9 cellular contexts compared by ENCODE assay signal in the genomic region with DNA sequence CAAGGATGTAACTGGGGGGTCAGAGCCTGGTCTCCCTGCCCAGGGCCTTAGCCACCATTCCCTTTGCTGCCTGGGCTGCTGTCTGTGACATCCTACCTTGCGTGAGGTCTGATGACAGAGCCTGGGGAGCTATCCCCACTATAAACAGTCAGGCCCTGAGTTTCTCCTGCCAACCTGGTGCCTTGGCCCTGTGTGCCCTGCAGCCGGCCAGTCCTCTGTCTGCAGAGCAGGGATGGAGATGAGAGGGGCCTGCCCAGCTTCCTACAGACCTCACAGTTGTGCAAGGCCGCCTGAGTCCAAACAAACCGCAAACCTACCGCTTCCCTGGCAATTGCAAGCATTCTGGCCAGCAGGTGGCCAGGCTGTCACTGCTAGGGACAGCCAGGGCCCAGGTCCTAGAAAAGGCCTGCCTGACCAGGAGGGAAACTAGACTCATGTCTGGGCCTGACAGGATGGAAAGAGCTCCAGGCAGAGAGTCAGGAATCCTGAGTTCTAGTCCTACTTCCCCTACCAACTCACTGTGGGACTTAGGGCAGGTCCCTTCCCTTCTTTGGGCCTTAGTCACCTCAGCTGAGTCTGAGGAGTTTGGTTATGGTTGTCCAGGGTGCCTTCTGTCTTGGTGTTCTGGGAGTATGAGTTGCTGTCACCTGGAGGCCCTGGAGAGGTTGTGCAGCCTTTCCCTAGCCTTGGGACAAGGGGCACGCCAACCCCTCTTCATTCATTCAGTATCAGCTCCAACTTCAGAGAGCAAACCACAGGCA.
DNase-seq lines count a peak whose midpoint lies in the region; ATAC-seq and TF ChIP-seq lines count a peak whose summit lies in the region.
"Had no signal": no experiment of that assay in that cellular context is flagged by ENCODE, and none has a peak within 500 bp of the region (broad histone marks: within the 10 kb centered on the region; RNA-seq: fewer than 3 reads in every experiment).

No MANE protein-coding gene starts in this region.

- H3K36me3 ChIP-seq in right atrium auricular region (no peaks in the 10 kb centered on the region), adipocyte (ENCODE audit: control insufficient read depth, insufficient read depth, low read length, severe bottlenecking) (no peaks in the 10 kb centered on the region), uterus (no peaks in the 10 kb centered on the region), tibial nerve (no peaks in the 10 kb centered on the region)
- H3K36me3 ChIP-seq in CD8-positive, alpha-beta T cell (ENCODE audit: insufficient read depth, low read length), result no peaks in the 10 kb centered on the region

- POLR2A ChIA-PET in CD8-positive, alpha-beta T cell (lab: Charles Lee), result no interaction called here

- H3K27me3 ChIP-seq in right atrium auricular region (no peaks in the 10 kb centered on the region), adipocyte (replicated peaks; ENCODE audit: control insufficient read depth, insufficient read depth, low read length) (peaks cover 20% of the 10 kb centered on the region), uterus (no peaks in the 10 kb centered on the region), tibial nerve (no peaks in the 10 kb centered on the region)
- no peaks in the 10 kb centered on the region for H3K27me3 ChIP-seq in CD8-positive, alpha-beta T cell (ENCODE audit: insufficient read depth, low read length)

- DNase-seq in Right ventricle myocardium superior (peak; percentile 51), right atrium auricular region (ENCODE audit: low spot score) (no peak), adipocyte (ENCODE audit: low read depth) (peak; percentile 26), iris pigment epithelial cell (ENCODE audit: low read depth) (peak; percentile 44), uterus (no peak), tibial nerve (ENCODE audit: low spot score in 2 of 2) (no peak)
- DNase-seq in CD8-positive, alpha-beta T cell, result no peak
- DNase-seq: stimulated activated CD4-positive, alpha-beta T cell treated with anti-CD3 and anti-CD28 coated beads, Interleukin-12 subunit alpha, Interleukin-12 subunit beta, amount 100 ng/mL, for 4 hours had no signal

- no peak overlapping the region for H3K9ac ChIP-seq in adipocyte (ENCODE audit: low read length)

- WGBS in tibial nerve, 2 donors, result 70 to 92% methylated on average over 6 of the region's 6 CpGs

- H3K9me3 ChIP-seq in right atrium auricular region, result no peaks in the 10 kb centered on the region
- H3K9me3 ChIP-seq in adipocyte (ENCODE audit: control insufficient read depth, low read length), result no peaks in the 10 kb centered on the region
- H3K9me3 ChIP-seq in uterus, result no peaks in the 10 kb centered on the region
- no peaks in the 10 kb centered on the region for H3K9me3 ChIP-seq in tibial nerve
- H3K9me3 ChIP-seq in CD8-positive, alpha-beta T cell (ENCODE audit: low read length), result no peaks in the 10 kb centered on the region

- peak in 1 of 2 donors; percentile 60 for TF ChIP-seq CTCF in right atrium auricular region (IDR thresholded peaks at IDR 0.05)
- TF ChIP-seq CTCF in uterus (IDR thresholded peaks at IDR 0.05), result peak in 3 of 4 experiments; percentile 8 to 20 (median 12)
- TF ChIP-seq CTCF in tibial nerve (IDR thresholded peaks at IDR 0.05), result peak in 1 of 5 experiments; percentile 8
- no peak for TF ChIP-seq CTCF in CD8-positive, alpha-beta T cell (IDR thresholded peaks at IDR 0.05)

- H3K4me1 ChIP-seq in right atrium auricular region, result no peaks in the 10 kb centered on the region
- H3K4me1 ChIP-seq in adipocyte (ENCODE audit: control insufficient read depth, insufficient read depth, low read length), result peaks cover 16% of the 10 kb centered on the region
- H3K4me1 ChIP-seq in uterus, result no peaks in the 10 kb centered on the region
- H3K4me1 ChIP-seq in tibial nerve, result no peaks in the 10 kb centered on the region
- no peaks in the 10 kb centered on the region for H3K4me1 ChIP-seq in CD8-positive, alpha-beta T cell (ENCODE audit: insufficient read depth, low read length)

- TF ChIP-seq POLR2A in uterus (IDR thresholded peaks at IDR 0.05) (no peak), tibial nerve (IDR thresholded peaks at IDR 0.05) (no peak)

- peak; percentile 75 for ATAC-seq in Right ventricle myocardium superior (ENCODE audit: poor library complexity)
- no peak for ATAC-seq in HG02870 (IDR thresholded peaks at IDR 0.05; ENCODE audit: unreplicated experiment)
- ATAC-seq in CD8-positive, alpha-beta T cell, result no peak

- CTCF ChIA-PET in CD8-positive, alpha-beta T cell (lab: Charles Lee), result interaction anchor here (0.6 to 1.3 kb wide), 3 partner anchors 16 to 1891 kb away, joined by 3 to 5 read pairs (median 3); no protein-coding TSS in a partner anchor

- H3K36me3 Mint-ChIP-seq in CD8-positive, alpha-beta T cell, result no peaks in the 10 kb centered on the region

- H3K4me1 Mint-ChIP-seq in CD8-positive, alpha-beta T cell (ENCODE audit: low read depth), result no peaks in the 10 kb centered on the region

- H3K27ac ChIP-seq in right atrium auricular region (no peak overlapping the region), uterus (no peak overlapping the region), tibial nerve (no peak overlapping the region)
- no peak overlapping the region for H3K27ac ChIP-seq in CD8-positive, alpha-beta T cell (ENCODE audit: low read depth, low read length)

- H3K27ac Mint-ChIP-seq in CD8-positive, alpha-beta T cell, result no peak overlapping the region

- peaks cover 2% of the 10 kb centered on the region for H3K27me3 Mint-ChIP-seq in CD8-positive, alpha-beta T cell (ENCODE audit: low read depth)

- H3K4me3 Mint-ChIP-seq in CD8-positive, alpha-beta T cell, result no peak overlapping the region

- H3K9me3 Mint-ChIP-seq in CD8-positive, alpha-beta T cell, result no peaks in the 10 kb centered on the region

- no peak for TF ChIP-seq EP300 in tibial nerve (IDR thresholded peaks at IDR 0.05)

- intact Hi-C loops in Right ventricle myocardium superior (cut with DNase I), result loop anchor here (10.0 kb wide), 1 partner anchor 219 kb away; no protein-coding TSS in a partner anchor
- intact Hi-C loops in uterus (cut with DNase I; ENCODE audit: low total_unique reads), result no loop called here
- intact Hi-C loops in CD8-positive, alpha-beta T cell (cut with DNase I, micrococcal nuclease), result no loop called here

- H3K4me3 ChIP-seq in right atrium auricular region (no peak overlapping the region), adipocyte (ENCODE audit: low read length) (no peak overlapping the region), uterus (no peak overlapping the region), tibial nerve (no peak overlapping the region)
- no peak overlapping the region for H3K4me3 ChIP-seq in CD8-positive, alpha-beta T cell (ENCODE audit: low read depth, low read length)

Comparison
In these comparisons a context has a peak if more than half of its experiments do, and no peak if none do; other contexts are left out.
1. DNase-seq: peak in Right ventricle myocardium superior (single experiment), adipocyte (single experiment) and iris pigment epithelial cell (single experiment); none in right atrium auricular region (single experiment), uterus (0 of 2), tibial nerve (0 of 2) and CD8-positive, alpha-beta T cell (0 of 7).